2 cellular contexts compared by ENCODE assay signal in the genomic region with DNA sequence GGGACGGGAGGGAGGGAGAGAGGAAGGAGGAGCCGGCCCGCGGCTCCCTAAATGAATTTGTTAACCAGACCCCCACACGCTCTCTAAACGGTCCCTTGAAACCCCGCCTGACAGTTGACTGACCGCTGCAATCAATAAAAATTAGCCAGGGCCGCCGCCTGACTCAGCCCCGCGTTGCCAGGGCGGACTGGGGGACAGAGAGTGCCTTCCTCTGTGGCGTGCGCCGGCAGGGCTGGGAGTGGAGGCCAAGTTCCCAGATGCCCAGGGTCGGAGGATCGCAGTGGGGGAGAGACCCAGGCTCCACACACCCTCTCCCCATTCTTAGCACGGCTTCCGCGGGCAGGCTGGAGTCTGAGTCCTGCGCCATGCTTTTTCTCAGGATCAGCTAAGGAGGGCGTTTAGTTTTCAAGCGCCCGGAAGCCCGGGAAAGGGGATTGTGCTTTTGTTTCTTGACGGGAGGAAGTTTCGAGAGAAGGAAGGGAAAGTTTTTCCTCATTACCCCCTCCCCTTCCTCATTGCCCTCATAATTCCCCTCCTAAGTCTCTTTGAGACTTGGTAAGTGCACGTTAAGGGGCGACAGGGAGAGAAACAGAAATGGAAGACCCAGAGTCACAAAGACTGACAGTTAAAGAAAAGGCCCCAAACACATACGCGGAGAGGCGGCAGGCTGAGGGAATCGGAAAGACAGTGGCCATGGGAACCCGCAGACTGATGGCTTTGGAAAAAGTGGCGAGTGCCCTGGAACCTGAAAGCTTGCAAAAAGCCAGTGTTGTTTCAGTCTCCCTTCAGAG.
TF ChIP-seq lines count a peak whose summit lies in the region.

No MANE protein-coding gene starts in this region.

TF ChIP-seq in SK-N-SH, 30 proteins besides CTCF, POLR2A, EP300 and RAD21:
- TF ChIP-seq, protein P1, sequence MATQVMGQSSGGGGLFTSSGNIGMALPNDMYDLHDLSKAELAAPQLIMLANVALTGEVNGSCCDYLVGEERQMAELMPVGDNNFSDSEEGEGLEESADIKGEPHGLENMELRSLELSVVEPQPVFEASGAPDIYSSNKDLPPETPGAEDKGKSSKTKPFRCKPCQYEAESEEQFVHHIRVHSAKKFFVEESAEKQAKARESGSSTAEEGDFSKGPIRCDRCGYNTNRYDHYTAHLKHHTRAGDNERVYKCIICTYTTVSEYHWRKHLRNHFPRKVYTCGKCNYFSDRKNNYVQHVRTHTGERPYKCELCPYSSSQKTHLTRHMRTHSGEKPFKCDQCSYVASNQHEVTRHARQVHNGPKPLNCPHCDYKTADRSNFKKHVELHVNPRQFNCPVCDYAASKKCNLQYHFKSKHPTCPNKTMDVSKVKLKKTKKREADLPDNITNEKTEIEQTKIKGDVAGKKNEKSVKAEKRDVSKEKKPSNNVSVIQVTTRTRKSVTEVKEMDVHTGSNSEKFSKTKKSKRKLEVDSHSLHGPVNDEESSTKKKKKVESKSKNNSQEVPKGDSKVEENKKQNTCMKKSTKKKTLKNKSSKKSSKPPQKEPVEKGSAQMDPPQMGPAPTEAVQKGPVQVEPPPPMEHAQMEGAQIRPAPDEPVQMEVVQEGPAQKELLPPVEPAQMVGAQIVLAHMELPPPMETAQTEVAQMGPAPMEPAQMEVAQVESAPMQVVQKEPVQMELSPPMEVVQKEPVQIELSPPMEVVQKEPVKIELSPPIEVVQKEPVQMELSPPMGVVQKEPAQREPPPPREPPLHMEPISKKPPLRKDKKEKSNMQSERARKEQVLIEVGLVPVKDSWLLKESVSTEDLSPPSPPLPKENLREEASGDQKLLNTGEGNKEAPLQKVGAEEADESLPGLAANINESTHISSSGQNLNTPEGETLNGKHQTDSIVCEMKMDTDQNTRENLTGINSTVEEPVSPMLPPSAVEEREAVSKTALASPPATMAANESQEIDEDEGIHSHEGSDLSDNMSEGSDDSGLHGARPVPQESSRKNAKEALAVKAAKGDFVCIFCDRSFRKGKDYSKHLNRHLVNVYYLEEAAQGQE (IDR thresholded peaks at IDR 0.05; ENCODE audit: low read depth, low read length), result no peak
- TF ChIP-seq GATA2 (CRISPR knock-in tag; IDR thresholded peaks at IDR 0.05) (no peak), RCOR1 (IDR thresholded peaks at IDR 0.05; ENCODE audit: low read length) (no peak), USF2 (IDR thresholded peaks at IDR 0.05; ENCODE audit: borderline replicate concordance, low read depth, low read length) (no peak), EZH2phosphoT487 (IDR thresholded peaks at IDR 0.05; ENCODE audit: borderline replicate concordance, low read depth) (no peak), RFX5 (IDR thresholded peaks at IDR 0.05; ENCODE audit: low read length) (no peak), SMC3 (IDR thresholded peaks at IDR 0.05; ENCODE audit: low read depth, low read length) (no peak), JUND (IDR thresholded peaks at IDR 0.05) (no peak), MEF2A (IDR thresholded peaks at IDR 0.05; ENCODE audit: borderline replicate concordance, low read depth) (no peak), RXRA (IDR thresholded peaks at IDR 0.05; ENCODE audit: borderline replicate concordance, low read depth) (no peak), FOXM1 (IDR thresholded peaks at IDR 0.05; ENCODE audit: low read depth) (no peak), ELF1 (IDR thresholded peaks at IDR 0.05) (no peak)
- TF ChIP-seq, protein P2, sequence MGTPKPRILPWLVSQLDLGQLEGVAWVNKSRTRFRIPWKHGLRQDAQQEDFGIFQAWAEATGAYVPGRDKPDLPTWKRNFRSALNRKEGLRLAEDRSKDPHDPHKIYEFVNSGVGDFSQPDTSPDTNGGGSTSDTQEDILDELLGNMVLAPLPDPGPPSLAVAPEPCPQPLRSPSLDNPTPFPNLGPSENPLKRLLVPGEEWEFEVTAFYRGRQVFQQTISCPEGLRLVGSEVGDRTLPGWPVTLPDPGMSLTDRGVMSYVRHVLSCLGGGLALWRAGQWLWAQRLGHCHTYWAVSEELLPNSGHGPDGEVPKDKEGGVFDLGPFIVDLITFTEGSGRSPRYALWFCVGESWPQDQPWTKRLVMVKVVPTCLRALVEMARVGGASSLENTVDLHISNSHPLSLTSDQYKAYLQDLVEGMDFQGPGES (IDR thresholded peaks at IDR 0.05; ENCODE audit: low read depth, low read length), result no peak
- TF ChIP-seq, protein P3, sequence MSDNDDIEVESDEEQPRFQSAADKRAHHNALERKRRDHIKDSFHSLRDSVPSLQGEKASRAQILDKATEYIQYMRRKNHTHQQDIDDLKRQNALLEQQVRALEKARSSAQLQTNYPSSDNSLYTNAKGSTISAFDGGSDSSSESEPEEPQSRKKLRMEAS (IDR thresholded peaks at IDR 0.05; ENCODE audit: low read depth), result no peak

TF ChIP-seq in SK-N-SH treated with all-trans-retinoic acid at 6 μM for 48 hours, 23 proteins besides CTCF, POLR2A, EP300 and RAD21:
- no peak for TF ChIP-seq OSR1 (CRISPR knock-in tag; IDR thresholded peaks at IDR 0.05)
- no peak for TF ChIP-seq ZC3H10 (CRISPR knock-in tag; IDR thresholded peaks at IDR 0.05)
- TF ChIP-seq ZNF8 (CRISPR knock-in tag; IDR thresholded peaks at IDR 0.05), result no peak
- no peak for TF ChIP-seq GLIS3 (CRISPR knock-in tag; IDR thresholded peaks at IDR 0.05)
- no peak for TF ChIP-seq TOX (CRISPR knock-in tag; IDR thresholded peaks at IDR 0.05; ENCODE audit: borderline replicate concordance)
- no peak for TF ChIP-seq TCF4 (CRISPR knock-in tag; IDR thresholded peaks at IDR 0.05; ENCODE audit: borderline replicate concordance)
- TF ChIP-seq PPARA (CRISPR knock-in tag; IDR thresholded peaks at IDR 0.05; ENCODE audit: borderline replicate concordance), result no peak
- no peak for TF ChIP-seq RARB (CRISPR knock-in tag; IDR thresholded peaks at IDR 0.05)
- TF ChIP-seq ARNTL (CRISPR knock-in tag; IDR thresholded peaks at IDR 0.05; ENCODE audit: borderline replicate concordance, low read depth), result no peak
- no peak for TF ChIP-seq POU6F1 (CRISPR knock-in tag; IDR thresholded peaks at IDR 0.05; ENCODE audit: borderline replicate concordance, low read depth)
- TF ChIP-seq, protein P4, sequence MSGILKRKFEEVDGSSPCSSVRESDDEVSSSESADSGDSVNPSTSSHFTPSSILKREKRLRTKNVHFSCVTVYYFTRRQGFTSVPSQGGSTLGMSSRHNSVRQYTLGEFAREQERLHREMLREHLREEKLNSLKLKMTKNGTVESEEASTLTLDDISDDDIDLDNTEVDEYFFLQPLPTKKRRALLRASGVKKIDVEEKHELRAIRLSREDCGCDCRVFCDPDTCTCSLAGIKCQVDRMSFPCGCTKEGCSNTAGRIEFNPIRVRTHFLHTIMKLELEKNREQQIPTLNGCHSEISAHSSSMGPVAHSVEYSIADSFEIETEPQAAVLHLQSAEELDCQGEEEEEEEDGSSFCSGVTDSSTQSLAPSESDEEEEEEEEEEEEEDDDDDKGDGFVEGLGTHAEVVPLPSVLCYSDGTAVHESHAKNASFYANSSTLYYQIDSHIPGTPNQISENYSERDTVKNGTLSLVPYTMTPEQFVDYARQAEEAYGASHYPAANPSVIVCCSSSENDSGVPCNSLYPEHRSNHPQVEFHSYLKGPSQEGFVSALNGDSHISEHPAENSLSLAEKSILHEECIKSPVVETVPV (CRISPR knock-in tag; IDR thresholded peaks at IDR 0.05), result no peak
- no peak for TF ChIP-seq TSHZ2 (CRISPR knock-in tag; IDR thresholded peaks at IDR 0.05)
- TF ChIP-seq ZFP3 (CRISPR knock-in tag; IDR thresholded peaks at IDR 0.05), result no peak
- TF ChIP-seq CSDC2 (CRISPR knock-in tag; IDR thresholded peaks at IDR 0.05), result no peak
- no peak for TF ChIP-seq ISL1 (CRISPR knock-in tag; IDR thresholded peaks at IDR 0.05)
- TF ChIP-seq ZFP30 (CRISPR knock-in tag; IDR thresholded peaks at IDR 0.05), result no peak
- no peak for TF ChIP-seq SNAI2 (CRISPR knock-in tag; IDR thresholded peaks at IDR 0.05)
- TF ChIP-seq ESRRG (CRISPR knock-in tag; IDR thresholded peaks at IDR 0.05), result no peak
- TF ChIP-seq ZNF565 (CRISPR knock-in tag; conservative IDR thresholded peaks at IDR 0.05; ENCODE audit: low read depth), result no peak
